Comparison of ENCODE assay signal across 13 cellular contexts in genomic region chrX:139967300-139967699, GRCh38. TPM values are rescaled to one million over a fixed set of nuclear protein-coding genes. Genes with fewer than 3 reads are reported as not detected.
DNase-seq lines count a peak whose midpoint lies in the region; ATAC-seq, FAIRE-seq and TF ChIP-seq lines count a peak whose summit lies in the region.
"Had no signal": no experiment of that assay in that cellular context is flagged by ENCODE, and none has a peak within 500 bp of the region (broad histone marks: within the 10 kb centered on the region; RNA-seq: fewer than 3 reads in every experiment).

No MANE protein-coding gene starts in this region.

- H3F3A ChIP-seq in Loucy (ENCODE audit: low read depth), result no peaks in the 10 kb centered on the region

- FAIRE-seq in H1 (lab: Jason Lieb, UNC), result no peak

- no peak overlapping the region for H2BK20ac ChIP-seq in H1 (ENCODE audit: low read length)

- H3K56ac ChIP-seq in H1 (replicated peaks; ENCODE audit: insufficient read length, low read depth, low read length), result no peak overlapping the region

- H3K18ac ChIP-seq in H1 (ENCODE audit: extremely low read depth, low read length), result no peak overlapping the region

- H3K36me3 ChIP-seq in GM06990 (ENCODE audit: control insufficient read depth, insufficient read depth, low read length) (no peaks in the 10 kb centered on the region), Loucy (ENCODE audit: insufficient read depth, low read length) (no peaks in the 10 kb centered on the region), H1 (ENCODE audit: control insufficient read depth in 2 of 4, insufficient read depth in 4 of 4, low read length in 3 of 4) (no peaks in the 10 kb centered on the region)

- H2AFZ ChIP-seq in Loucy (ENCODE audit: low read length), result peak overlapping the region; percentile 55; the same call in 1 of the 2 replicates
- H2AFZ ChIP-seq in H1 (ENCODE audit: low read length), result no peak overlapping the region
- H2AFZ ChIP-seq: hepatocyte had no signal

- no peak for TF ChIP-seq EP300 in H1 (IDR thresholded peaks at IDR 0.05; ENCODE audit: borderline replicate concordance in 1 of 2, low read depth in 2 of 2, low read length in 2 of 2)

- H3K23me2 ChIP-seq in H1 (ENCODE audit: low read depth, low read length), result no peaks in the 10 kb centered on the region

- H3K27ac ChIP-seq in H1 (ENCODE audit: low read depth, low read length), result no peak overlapping the region
- H3K27ac ChIP-seq: hepatocyte had no signal

- no peak for TF ChIP-seq POLR2A in H1 (IDR thresholded peaks at IDR 0.05; ENCODE audit: control extremely low read depth in 1 of 2, low read depth in 2 of 2, low read length in 2 of 2)

- POLR2A ChIA-PET in H1 (lab: Charles Lee; ENCODE audit: partially characterized antibody), result no interaction called here

- H4K8ac ChIP-seq in H1 (ENCODE audit: extremely low read depth, insufficient read depth, low read length), result no peak overlapping the region

- no peaks in the 10 kb centered on the region for H3K27me3 ChIP-seq in GM06990 (replicated peaks; ENCODE audit: control insufficient read depth, insufficient read depth, low read length)
- H3K27me3 ChIP-seq in Loucy (ENCODE audit: insufficient read depth, low read length, poor library complexity, severe bottlenecking), result no peaks in the 10 kb centered on the region
- no peaks in the 10 kb centered on the region for H3K27me3 ChIP-seq in H1 (replicated peaks in 1 of 4; ENCODE audit: control insufficient read depth in 3 of 4, extremely low read depth in 1 of 4, insufficient read depth in 3 of 4, low read length in 3 of 4)
- H3K27me3 ChIP-seq: hepatocyte had no signal

- peak; percentile 52 to 57 for TF ChIP-seq RAD21 in H1 (IDR thresholded peaks at IDR 0.05 in 1 of 2, conservative IDR thresholded peaks at IDR 0.05 in 1 of 2; ENCODE audit: low read depth in 2 of 2, low read length in 2 of 2)

- H3K79me1 ChIP-seq in H1 (ENCODE audit: low read depth, low read length), result no peaks in the 10 kb centered on the region

- CTCF ChIA-PET in H1 (lab: Charles Lee; ENCODE audit: partially characterized antibody), result interaction anchor here (0.6 to 1.5 kb wide), 12 partner anchors 12 to 1203 kb away, joined by 3 to 6 read pairs (median 4); no protein-coding TSS in a partner anchor

- H2BK5ac ChIP-seq in H1 (ENCODE audit: low read depth, low read length), result no peak overlapping the region

- H2BK120ac ChIP-seq in H1 (replicated peaks; ENCODE audit: low read depth, low read length), result no peak overlapping the region

- H3K4me1 ChIP-seq in Loucy (ENCODE audit: insufficient read depth, low read length, poor library complexity, severe bottlenecking), result no peaks in the 10 kb centered on the region
- no peaks in the 10 kb centered on the region; a peak in 1 of 7 replicates for H3K4me1 ChIP-seq in H1 (replicated peaks in 1 of 4; ENCODE audit: control insufficient read depth in 3 of 4, insufficient read depth in 4 of 4, low read length in 3 of 4)

- no peaks in the 10 kb centered on the region for H3K9me2 ChIP-seq in Loucy (replicated peaks; ENCODE audit: low read depth, low read length)

- H2BK15ac ChIP-seq in H1 (ENCODE audit: low read length), result no peak overlapping the region

- H3K14ac ChIP-seq in H1 (ENCODE audit: insufficient read length), result no peak overlapping the region

- ATAC-seq in GM18873 (IDR thresholded peaks at IDR 0.05; ENCODE audit: low FRiP score, unreplicated experiment), result no peak

- H2AK5ac ChIP-seq in H1 (ENCODE audit: low read depth, low read length), result no peak overlapping the region

- H3K4me2 ChIP-seq in Loucy (ENCODE audit: low read depth, low read length, poor library complexity, severe bottlenecking) (no peak overlapping the region), H1 (ENCODE audit: insufficient read depth in 1 of 2, low read depth in 2 of 2, low read length in 2 of 2) (no peak overlapping the region)
- H3K4me2 ChIP-seq: hepatocyte had no signal

- H3K9me3 ChIP-seq in Loucy (ENCODE audit: insufficient read depth, low read depth, low read length) (no peaks in the 10 kb centered on the region), H1 (ENCODE audit: insufficient read depth in 2 of 2, low read depth in 1 of 2, low read length in 1 of 2) (no peaks in the 10 kb centered on the region)

- H3K4ac ChIP-seq in H1 (replicated peaks; ENCODE audit: insufficient read length, low read depth, low read length), result no peak overlapping the region

- no peak overlapping the region for H2BK12ac ChIP-seq in H1 (ENCODE audit: low read depth, low read length)

- no peaks in the 10 kb centered on the region for H3K79me2 ChIP-seq in Loucy (ENCODE audit: insufficient read depth, low read length)
- no peaks in the 10 kb centered on the region for H3K79me2 ChIP-seq in H1 (ENCODE audit: control insufficient read depth in 1 of 2, insufficient read depth in 2 of 2, low read length in 2 of 2)
- H3K79me2 ChIP-seq: hepatocyte had no signal

- no peak overlapping the region for H3K4me3 ChIP-seq in GM06990 (replicated peaks; ENCODE audit: low read depth, low read length)
- no peak overlapping the region for H3K4me3 ChIP-seq in Loucy (ENCODE audit: low read length, poor library complexity, severe bottlenecking)
- H3K4me3 ChIP-seq in H1 (ENCODE audit: extremely low read depth in 1 of 4, insufficient read depth in 2 of 4, low read depth in 3 of 4, low read length in 4 of 4), result no peak overlapping the region
- H3K4me3 ChIP-seq: hepatocyte had no signal

- no peaks in the 10 kb centered on the region for H4K20me1 ChIP-seq in Loucy (ENCODE audit: insufficient read depth, low read length, poor library complexity, severe bottlenecking)
- no peaks in the 10 kb centered on the region for H4K20me1 ChIP-seq in H1 (replicated peaks in 1 of 2; ENCODE audit: control insufficient read depth in 1 of 2, insufficient read depth in 2 of 2, low read length in 2 of 2)

- no peak overlapping the region for H4K91ac ChIP-seq in H1 (replicated peaks; ENCODE audit: insufficient read length, low read length)

- H3K9ac ChIP-seq in Loucy (ENCODE audit: low read depth, low read length, poor library complexity, severe bottlenecking), result no peak overlapping the region
- no peak overlapping the region for H3K9ac ChIP-seq in H1 (replicated peaks in 1 of 4; ENCODE audit: extremely low read depth in 1 of 4, low read depth in 3 of 4, low read length in 3 of 4)

- WGBS in H1 (ENCODE audit: extremely low coverage in 1 of 2, insufficient coverage in 1 of 2, insufficient read length in 1 of 2, insufficient replicate concordance in 2 of 2, low coverage in 1 of 2, low lambda C conversion rate in 2 of 2, missing lambda C conversion rate in 1 of 2), 2 experiments, result 42% methylated on average over 4 of the region's 4 CpGs; no CpG with 5 or more reads in 1 of the 2 experiments

- peak; percentile 58 for TF ChIP-seq CTCF in GM06990 (IDR thresholded peaks at IDR 0.05; ENCODE audit: insufficient read depth, low read length, poor library complexity, severe bottlenecking)
- peak; percentile 39 for TF ChIP-seq CTCF in Loucy (conservative IDR thresholded peaks at IDR 0.05; ENCODE audit: low read length)
- TF ChIP-seq CTCF in H1 (IDR thresholded peaks at IDR 0.05; ENCODE audit: control extremely low read depth in 1 of 3, insufficient read depth in 1 of 3, low read depth in 1 of 3, low read length in 3 of 3), result peak; percentile 31 to 41 (median 32); a peak in 3 of 4 replicates

- no peak overlapping the region for H3K23ac ChIP-seq in H1 (ENCODE audit: insufficient read length)

- H4K5ac ChIP-seq in H1 (ENCODE audit: insufficient read length, low read depth, low read length), result no peak overlapping the region

- DNase-seq in 8988T, result peak; percentile 42
- no peak for DNase-seq in GM06990 (ENCODE audit: extremely low read depth, insufficient read length)
- no peak for DNase-seq in H1 (ENCODE audit: low read depth in 1 of 2, low spot score in 2 of 2)
- no peak for DNase-seq in activated gamma-delta T cell treated with Interleukin-2 at 50 U/mL for 16 hours
- no peak for DNase-seq in NCI-H2029 (lab: John Stamatoyannopoulos, UW)
- no peak for DNase-seq in NCI-H748 (lab: John Stamatoyannopoulos, UW; ENCODE audit: unreplicated experiment)
- DNase-seq: activated CD4-positive, alpha-beta T cell treated with anti-CD3 and anti-CD28 coated beads, Interleukin-2, amount 50 U/mL, for 1 hour; anterior cingulate cortex; DMS79; NCI-H524 had no signal

TF ChIP-seq in H1, 55 proteins besides CTCF, POLR2A, EP300 and RAD21 (continues in another document):
- no peak for TF ChIP-seq SP1 (IDR thresholded peaks at IDR 0.05; ENCODE audit: low read depth, low read length)
- TF ChIP-seq NANOG (IDR thresholded peaks at IDR 0.05; ENCODE audit: insufficient read depth, low read depth, low read length, poor library complexity, severe bottlenecking), result no peak
- no peak for TF ChIP-seq YY1 (IDR thresholded peaks at IDR 0.05; ENCODE audit: low read depth, low read length)
- no peak for TF ChIP-seq RBBP5 (IDR thresholded peaks at IDR 0.05; ENCODE audit: borderline replicate concordance, low read depth, low read length)
- TF ChIP-seq NRF1 (IDR thresholded peaks at IDR 0.05; ENCODE audit: low read depth, low read length), result no peak
- no peak for TF ChIP-seq KDM1A (IDR thresholded peaks at IDR 0.05; ENCODE audit: borderline replicate concordance, low read length)
- no peak for TF ChIP-seq CHD1 (IDR thresholded peaks at IDR 0.05; ENCODE audit: low read depth, low read length)

RNA-seq across cellular contexts. Expression of gene CXorf66, which starts 2.0 kb away (rescaled TPM):
- not detected in 2 replicates for total RNA-seq in H1 (2021; fragmentation: NEBNext Ultra II Directional; extraction: Animal tissue kit (Norgen Biotek cat#: 25700))
- not detected in 2 replicates for polyA plus RNA-seq in H1 (2011; rRNA removed)
- not detected for polyA plus RNA-seq in H1 (2011; cell fraction: cytosol; rRNA removed)
- polyA plus RNA-seq in H1 (2011; cell fraction: nucleus; rRNA removed), result not detected
- polyA plus RNA-seq in H1 (2012, experiment 1 of 2), result not detected in 4 replicates
- polyA plus RNA-seq in H1 (2012, experiment 2 of 2), result not detected
- not detected for polyA plus RNA-seq in H1 (2013, experiment 1 of 2)
- polyA plus RNA-seq in H1 (2013, experiment 2 of 2), result not detected
- not detected in 2 replicates for polyA minus RNA-seq in H1 (2011; rRNA and poly(A)+ RNA removed)
- not detected for polyA minus RNA-seq in H1 (2011; cell fraction: cytosol; rRNA and poly(A)+ RNA removed)
- not detected for polyA minus RNA-seq in H1 (2011; cell fraction: nucleus; rRNA and poly(A)+ RNA removed)
- total RNA-seq: hepatocyte had no signal
- polyA plus RNA-seq: hepatocyte had no signal

RNA-seq across cellular contexts. Expression of gene ATP11C, which starts 34.4 kb away (rescaled TPM):
- 41.6 and 52.1 TPM in 2 replicates for total RNA-seq in H1 (2021; fragmentation: NEBNext Ultra II Directional; extraction: Animal tissue kit (Norgen Biotek cat#: 25700))
- 7.1 and 14.7 TPM in 2 replicates for polyA plus RNA-seq in H1 (2011; rRNA removed)
- polyA plus RNA-seq in H1 (2011; cell fraction: cytosol; rRNA removed), result 16.9 TPM
- 10.5 TPM for polyA plus RNA-seq in H1 (2011; cell fraction: nucleus; rRNA removed)
- 14.0 to 31.0 TPM (median 18.4 TPM) in 4 replicates for polyA plus RNA-seq in H1 (2012, experiment 1 of 2)
- 2.0 TPM for polyA plus RNA-seq in H1 (2012, experiment 2 of 2)
- 46.2 TPM for polyA plus RNA-seq in H1 (2013, experiment 1 of 2)
- polyA plus RNA-seq in H1 (2013, experiment 2 of 2), result 47.8 TPM
- 26.3 and 49.8 TPM in 2 replicates for polyA minus RNA-seq in H1 (2011; rRNA and poly(A)+ RNA removed)
- polyA minus RNA-seq in H1 (2011; cell fraction: cytosol; rRNA and poly(A)+ RNA removed), result 30.5 TPM
- polyA minus RNA-seq in H1 (2011; cell fraction: nucleus; rRNA and poly(A)+ RNA removed), result 54.6 TPM
